Comparison of ENCODE assay signal across 8 cellular contexts in the genomic region with DNA sequence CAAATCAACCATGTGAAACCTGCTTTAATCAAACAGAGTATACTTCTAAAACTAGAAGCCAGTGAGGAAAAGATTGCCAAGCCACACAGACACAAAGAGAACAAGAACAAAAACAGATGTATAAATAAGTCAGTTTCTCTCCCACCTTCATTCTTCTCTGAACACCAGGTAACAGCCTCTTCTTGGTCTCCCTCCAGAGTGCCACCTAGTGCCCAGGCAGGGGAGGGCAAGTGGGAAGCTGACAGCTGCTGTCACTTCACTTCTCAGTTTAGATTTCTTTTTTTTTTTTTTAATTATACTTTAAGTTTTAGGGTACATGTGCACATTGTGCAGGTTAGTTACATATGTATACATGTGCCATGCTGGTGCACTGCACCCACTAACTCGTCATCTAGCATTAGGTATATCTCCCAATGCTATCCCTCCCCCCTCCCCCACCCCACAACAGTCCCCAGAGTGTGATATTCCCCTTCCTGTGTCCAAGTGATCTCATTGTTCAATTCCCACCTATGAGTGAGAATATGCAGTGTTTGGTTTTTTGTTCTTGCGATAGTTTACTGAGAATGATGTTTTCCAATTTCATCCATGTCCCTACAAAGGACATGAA.
DNase-seq lines count a peak whose midpoint lies in the region; ATAC-seq, FAIRE-seq and TF ChIP-seq lines count a peak whose summit lies in the region.
"Not testable (repeated sequence)": the region's sequence is repeated elsewhere in the genome, so short reads cannot be mapped to it uniquely, and the experiment has no call there.

No MANE protein-coding gene starts in this region.

- H3K4me3 ChIP-seq in body of pancreas; kidney (ENCODE audit: low read length in 2 of 2): not testable (repeated sequence)

- not testable (repeated sequence) for H3K9ac ChIP-seq in kidney (ENCODE audit: low read length in 2 of 2)

- H3K4me1 ChIP-seq in body of pancreas; kidney (ENCODE audit: control insufficient read depth in 1 of 2, insufficient read depth in 1 of 2, low read depth in 1 of 2, low read length in 2 of 2): not testable (repeated sequence)

- not testable (repeated sequence) for TF ChIP-seq POLR2A in body of pancreas (IDR thresholded peaks at IDR 0.05)

- H3K36me3 ChIP-seq in body of pancreas (replicated peaks in 1 of 2; ENCODE audit: insufficient read depth in 1 of 2, low read depth in 2 of 2); kidney (ENCODE audit: control insufficient read depth in 1 of 2, insufficient read depth in 2 of 2, low read length in 2 of 2): not testable (repeated sequence)

- H3K9me3 ChIP-seq in body of pancreas; kidney (ENCODE audit: control insufficient read depth in 1 of 2, low read length in 2 of 2): not testable (repeated sequence)

- ATAC-seq in GM19455 (IDR thresholded peaks at IDR 0.05; ENCODE audit: unreplicated experiment) (peak; percentile 61), HG03565 (IDR thresholded peaks at IDR 0.05; ENCODE audit: unreplicated experiment) (peak; percentile 83)
- not testable (repeated sequence) for ATAC-seq in body of pancreas

- FAIRE-seq in kidney (lab: Jason Lieb, UNC): not testable (repeated sequence)

- TF ChIP-seq CTCF in body of pancreas (IDR thresholded peaks at IDR 0.05) (peak; percentile 34 to 79 (median 64)), kidney (IDR thresholded peaks at IDR 0.05; ENCODE audit: borderline replicate concordance, extremely low read depth, insufficient read depth) (peak; percentile 32)

- DNase-seq in CMK (ENCODE audit: low read depth) (peak; percentile 4), NCI-H82 (lab: John Stamatoyannopoulos, UW) (peak; percentile 71), body of pancreas (peak; percentile 60 to 80 (median 69))
- DNase-seq in activated CD4-positive, alpha-beta T cell treated with anti-CD3 and anti-CD28 coated beads for 24 hours (ENCODE audit: low read depth in 2 of 2): peak; percentile 40 to 45
- not testable (repeated sequence) for DNase-seq in kidney
- DNase-seq in stimulated activated CD4-positive, alpha-beta T cell treated with anti-CD3 and anti-CD28 coated beads, TNF-alpha, amount 100 ng/mL, for 1 hour (ENCODE audit: low read depth in 3 of 3, low spot score in 1 of 3): peak in 2 of 3 donors; percentile 2 to 34

- intact Hi-C loops in body of pancreas (cut with DNase I): loop anchor here (10.0 kb wide), 1 partner anchor 365 kb away; no protein-coding TSS in a partner anchor
- intact Hi-C loops in kidney (cut with DNase I): not testable (repeated sequence)

- not testable (repeated sequence) for H3K27me3 ChIP-seq in body of pancreas

- not testable (repeated sequence) for H3K27ac ChIP-seq in body of pancreas; kidney (ENCODE audit: low read depth in 2 of 2, low read length in 2 of 2)

- 25 to 80% methylated on average over 1 to 2 of the region's 2 CpGs for WGBS in body of pancreas, 2 donors
